In the genomic region with DNA sequence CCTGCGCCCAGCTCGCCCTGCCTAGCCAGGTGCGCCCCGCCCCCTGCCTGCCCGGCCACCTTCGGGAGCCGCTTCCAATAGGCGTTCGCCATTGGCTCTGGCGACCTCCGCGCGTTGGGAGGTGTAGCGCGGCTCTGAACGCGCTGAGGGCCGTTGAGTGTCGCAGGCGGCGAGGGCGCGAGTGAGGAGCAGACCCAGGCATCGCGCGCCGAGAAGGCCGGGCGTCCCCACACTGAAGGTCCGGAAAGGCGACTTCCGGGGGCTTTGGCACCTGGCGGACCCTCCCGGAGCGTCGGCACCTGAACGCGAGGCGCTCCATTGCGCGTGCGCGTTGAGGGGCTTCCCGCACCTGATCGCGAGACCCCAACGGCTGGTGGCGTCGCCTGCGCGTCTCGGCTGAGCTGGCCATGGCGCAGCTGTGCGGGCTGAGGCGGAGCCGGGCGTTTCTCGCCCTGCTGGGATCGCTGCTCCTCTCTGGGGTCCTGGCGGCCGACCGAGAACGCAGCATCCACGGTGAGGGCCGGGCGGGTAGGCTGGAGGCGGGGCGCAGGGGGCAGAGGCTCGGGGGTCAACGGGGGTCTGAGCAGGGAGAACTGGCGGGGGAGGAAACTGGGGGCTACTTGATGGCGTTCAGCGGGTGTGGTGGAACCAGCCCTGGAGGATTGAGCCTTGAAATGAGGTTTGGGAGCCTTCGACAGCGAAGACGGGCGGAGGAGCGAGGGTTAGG, we compare ENCODE assay signal across 8 cellular contexts. TPM values are rescaled to one million over a fixed set of nuclear protein-coding genes. Genes with fewer than 3 reads are reported as not detected.
DNase-seq lines count a peak whose midpoint lies in the region; TF ChIP-seq lines count a peak whose summit lies in the region.

A gene with protein sequence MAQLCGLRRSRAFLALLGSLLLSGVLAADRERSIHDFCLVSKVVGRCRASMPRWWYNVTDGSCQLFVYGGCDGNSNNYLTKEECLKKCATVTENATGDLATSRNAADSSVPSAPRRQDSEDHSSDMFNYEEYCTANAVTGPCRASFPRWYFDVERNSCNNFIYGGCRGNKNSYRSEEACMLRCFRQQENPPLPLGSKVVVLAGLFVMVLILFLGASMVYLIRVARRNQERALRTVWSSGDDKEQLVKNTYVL (plus strand): TSS at position 88 of the 727 bp plus-strand sequence. CDS start 320 bp downstream, at position 408.

- H3K27ac ChIP-seq in fibroblast of lung (ENCODE audit: insufficient read depth, low read length) (no peak within 1 kb of the TSS), vagina (peak within 1 kb of the TSS; percentile 87)

- H3K9me3 ChIP-seq in fibroblast of lung (ENCODE audit: control insufficient read depth, insufficient read depth, low read depth, low read length) (no peaks in the 10 kb centered on the region), vagina (no peaks in the 10 kb centered on the region)

- H2AFZ ChIP-seq in fibroblast of lung (ENCODE audit: low read length), result peak within 1 kb of the TSS; percentile 65

- H3K4me1 Mint-ChIP-seq in neural crest cell, result peaks cover 37% of the 10 kb centered on the region

- H3K27me3 Mint-ChIP-seq in neural crest cell (ENCODE audit: low read depth), result peaks cover 28% of the 10 kb centered on the region

- peaks cover 8% of the 10 kb centered on the region for H3K4me1 ChIP-seq in fibroblast of lung (ENCODE audit: control insufficient read depth, extremely low read depth, insufficient read depth, low read length)
- peaks cover 38% of the 10 kb centered on the region for H3K4me1 ChIP-seq in vagina

- H3K4me2 ChIP-seq in fibroblast of lung (ENCODE audit: extremely low read depth, insufficient read depth, low read length), result peak within 1 kb of the TSS; percentile 90

- DNase-seq in DMS 273 (lab: John Stamatoyannopoulos, UW; ENCODE audit: unreplicated experiment) (peak; percentile 63), DMS 273 treated with DMSO at 0.1 percent for 48 hours (lab: John Stamatoyannopoulos, UW) (no peak), MV-4-11 (lab: John Stamatoyannopoulos, UW) (peak; percentile 35), fibroblast of lung (ENCODE audit: low read depth in 2 of 2) (no peak), neural crest cell (ENCODE audit: low read depth, low spot score) (peak; percentile 47), vagina (ENCODE audit: extremely low spot score in 2 of 2) (no peak), superior temporal gyrus (ENCODE audit: extremely low spot score) (no peak)
- DNase-seq in activated CD8-positive, alpha-beta memory T cell treated with anti-CD3 and anti-CD28 coated beads for 24 hours, result peak; percentile 84

- no peaks in the 10 kb centered on the region for H3K9me3 Mint-ChIP-seq in neural crest cell

- H3K36me3 Mint-ChIP-seq in neural crest cell (ENCODE audit: low read depth), result no peaks in the 10 kb centered on the region

- intact Hi-C loops in vagina (cut with DNase I), result no loop called here

- H4K20me1 ChIP-seq in fibroblast of lung (ENCODE audit: control insufficient read depth, extremely low read depth, insufficient read depth, low read length), result no peaks in the 10 kb centered on the region

- H3K36me3 ChIP-seq in fibroblast of lung (ENCODE audit: control insufficient read depth, insufficient read depth, low read length) (no peaks in the 10 kb centered on the region), vagina (no peaks in the 10 kb centered on the region)

- peak within 1 kb of the TSS; percentile 76 for H3K4me3 Mint-ChIP-seq in neural crest cell

- peak in 1 of 2 donors; percentile 53 for TF ChIP-seq POLR2A in vagina (IDR thresholded peaks at IDR 0.05)

- no peak for TF ChIP-seq CTCF in fibroblast of lung (conservative IDR thresholded peaks at IDR 0.05 in 1 of 2, IDR thresholded peaks at IDR 0.05 in 1 of 2; ENCODE audit: low read depth in 1 of 2, low read length in 2 of 2)
- peak; percentile 18 for TF ChIP-seq CTCF in neural crest cell (conservative IDR thresholded peaks at IDR 0.05)
- TF ChIP-seq CTCF in vagina (IDR thresholded peaks at IDR 0.05), result no peak

- H3K9ac ChIP-seq in fibroblast of lung (ENCODE audit: insufficient read depth, low read length), result no peak within 1 kb of the TSS

- no peaks in the 10 kb centered on the region for H3K27me3 ChIP-seq in fibroblast of lung (ENCODE audit: control insufficient read depth, insufficient read depth, low read length)
- no peaks in the 10 kb centered on the region for H3K27me3 ChIP-seq in vagina

- no peak within 1 kb of the TSS for H3K27ac Mint-ChIP-seq in neural crest cell (ENCODE audit: unreplicated experiment)

- no peaks in the 10 kb centered on the region for H3K79me2 ChIP-seq in fibroblast of lung (ENCODE audit: control insufficient read depth, insufficient read depth, low read length)

- H3K4me3 ChIP-seq in fibroblast of lung (replicated peaks in 1 of 4; ENCODE audit: control extremely low read depth in 1 of 4, insufficient read depth in 1 of 4, low read depth in 3 of 4, low read length in 4 of 4) (peak within 1 kb of the TSS in 3 of 4 experiments; percentile 21 to 46 (median 26)), vagina (peak within 1 kb of the TSS; percentile 61 to 76)

RNA-seq across cellular contexts. Expression of the gene that starts here (rescaled TPM):
- total RNA-seq in fibroblast of lung (4.5 and 8.7 TPM in 2 replicates), neural crest cell (9.2 and 9.6 TPM in 2 replicates), vagina (174 TPM)
- polyA plus RNA-seq in fibroblast of lung, result 2.1 and 4.6 TPM in 2 replicates
- polyA plus RNA-seq in fibroblast of lung (2012), result 2.1 and 7.6 TPM in 2 replicates
- polyA minus RNA-seq in fibroblast of lung (ENCODE audit: low replicate concordance), result 1.6 and 24.3 TPM in 2 replicates

Comparison
In these comparisons a context has a peak if more than half of its experiments do, and no peak if none do; other contexts are left out.
1. RNA of the gene that starts here (total RNA-seq): 174 TPM in vagina (single experiment); 9.2 to 9.6 TPM in neural crest cell and 4.5 to 8.7 TPM in fibroblast of lung; every median in the first group is over 10 times any median in the second.
2. DNase-seq: peak in DMS 273 (single experiment), MV-4-11 (single experiment), activated CD8-positive, alpha-beta memory T cell treated with anti-CD3 and anti-CD28 coated beads for 24 hours (single experiment) and neural crest cell (single experiment); none in DMS 273 treated with DMSO at 0.1 percent for 48 hours (single experiment), fibroblast of lung (0 of 2), vagina (0 of 2) and superior temporal gyrus (single experiment).